In the genomic region with DNA sequence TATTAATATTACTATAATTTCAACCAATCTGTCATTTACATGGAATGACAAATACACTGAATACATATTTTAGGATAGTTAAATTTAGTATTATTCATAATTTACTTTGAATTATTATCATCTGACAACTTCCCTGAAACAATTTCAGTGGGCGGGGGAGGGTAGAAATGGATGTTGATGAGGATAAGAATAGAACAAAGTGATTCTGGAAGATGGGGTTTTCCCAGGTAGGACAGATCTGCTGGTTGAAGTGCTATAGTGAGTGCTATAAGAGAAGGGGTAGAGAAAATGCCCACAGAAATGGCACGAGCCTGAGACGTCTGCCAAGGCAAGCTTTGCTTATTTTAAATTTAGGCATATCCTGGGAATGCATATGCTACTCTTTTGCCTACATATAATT, we compare ENCODE assay signal across 1 cellular context.
TF ChIP-seq lines count a peak whose summit lies in the region.

No MANE protein-coding gene starts in this region.

TF ChIP-seq in endothelial cell of umbilical vein, 7 proteins besides CTCF, POLR2A, EP300 and RAD21:
- no peak for TF ChIP-seq GATA2 (IDR thresholded peaks at IDR 0.05; ENCODE audit: insufficient read depth, insufficient read length, low read depth, low read length)
- TF ChIP-seq FOS (IDR thresholded peaks at IDR 0.05; ENCODE audit: borderline replicate concordance, insufficient read depth, low read length), result no peak
- no peak for TF ChIP-seq JUN (IDR thresholded peaks at IDR 0.05; ENCODE audit: borderline replicate concordance, insufficient read depth, insufficient read length, low read depth)
- TF ChIP-seq POLR2AphosphoS5 (IDR thresholded peaks at IDR 0.05; ENCODE audit: insufficient read depth, low read depth, low read length), result no peak
- no peak for TF ChIP-seq MYC (IDR thresholded peaks at IDR 0.05; ENCODE audit: low read depth, low read length)
- no peak for TF ChIP-seq EZH2 (IDR thresholded peaks at IDR 0.05; ENCODE audit: borderline replicate concordance, low read depth, low read length, severe bottlenecking)
- TF ChIP-seq, protein P1, sequence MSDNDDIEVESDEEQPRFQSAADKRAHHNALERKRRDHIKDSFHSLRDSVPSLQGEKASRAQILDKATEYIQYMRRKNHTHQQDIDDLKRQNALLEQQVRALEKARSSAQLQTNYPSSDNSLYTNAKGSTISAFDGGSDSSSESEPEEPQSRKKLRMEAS (IDR thresholded peaks at IDR 0.05; ENCODE audit: insufficient read depth, insufficient read length), result no peak
TF ChIP-seq in endothelial cell of umbilical vein: peak in this region for 0.
